ENCODE assay signal across 19 cellular contexts in the genomic region with DNA sequence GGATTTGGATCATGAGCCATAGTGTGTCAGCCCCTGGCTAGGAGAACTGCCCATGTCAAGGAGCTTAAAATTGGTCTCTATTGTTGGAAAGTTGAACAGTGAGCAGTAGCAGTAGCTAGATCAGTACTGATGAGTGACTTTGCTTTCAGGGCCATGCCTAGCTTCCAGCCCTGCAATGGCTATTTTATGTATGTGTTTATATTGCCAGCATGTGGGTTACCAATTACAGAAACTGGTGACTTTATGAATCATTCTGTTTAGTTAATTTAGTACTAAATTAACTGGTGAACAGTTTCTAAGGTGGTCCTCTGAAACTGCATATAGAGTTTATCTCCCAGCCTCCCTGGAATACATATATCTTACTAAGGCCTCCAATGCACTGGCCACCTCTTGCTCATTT.
"Had no signal": no experiment of that assay in that cellular context is flagged by ENCODE, and none has a peak within 500 bp of the region (broad histone marks: within the 10 kb centered on the region; RNA-seq: fewer than 3 reads in every experiment).

No MANE protein-coding gene starts in this region.

- H3K9me3 ChIP-seq: mucosa of descending colon, right atrium auricular region, sigmoid colon, testis, tibial nerve, upper lobe of right lung, vagina had no signal

- H3K4me1 ChIP-seq: foreskin keratinocyte, sigmoid colon, testis, vagina had no signal

- ATAC-seq: foreskin keratinocyte; mucosa of descending colon; naive thymus-derived CD8-positive, alpha-beta T cell; stimulated activated naive B cell treated with anti-CD40 and anti-IgM and Interleukin-4, amounts not matched to agents 10 μg/mL and 1 μg/mL and 100 μg/mL, for 72 hours; stimulated activated naive CD8-positive, alpha-beta T cell treated with anti-CD3 and anti-CD28 coated beads, Interleukin-15, amount 100 ng/mL, for 72 hours; upper lobe of right lung had no signal

- DNase-seq: erythroblast; foreskin keratinocyte; head of caudate nucleus; mammary epithelial cell; mucosa of descending colon; naive thymus-derived CD8-positive, alpha-beta T cell; posterior cingulate gyrus; sigmoid colon; stimulated activated CD4-positive, alpha-beta T cell treated with anti-CD3 and anti-CD28 coated beads, Interleukin-2, amount 100 ng/mL, for 24 hours; stimulated activated CD4-positive, alpha-beta T cell treated with anti-CD3 and anti-CD28 coated beads, Interleukin-4, amount 100 ng/mL, for 4 hours; stimulated activated naive B cell treated with anti-CD40 and anti-IgM and Interleukin-4, amounts not matched to agents 10 μg/mL and 1 μg/mL and 100 μg/mL, for 72 hours; stimulated activated naive CD8-positive, alpha-beta T cell treated with anti-CD3 and anti-CD28 coated beads, Interleukin-15, amount 100 ng/mL, for 72 hours; testis; upper lobe of right lung had no signal

- H3K4me2 ChIP-seq: hepatocyte had no signal

- H3K4me3 ChIP-seq: hepatocyte, mucosa of descending colon, right atrium auricular region, sigmoid colon, skin epidermis, testis, tibial nerve, upper lobe of right lung, vagina had no signal

- H2AFZ ChIP-seq: hepatocyte had no signal

- H3K36me3 ChIP-seq: right atrium auricular region, sigmoid colon, tibial nerve, upper lobe of right lung, vagina had no signal

- H3K27ac ChIP-seq: foreskin keratinocyte, hepatocyte, right atrium auricular region, sigmoid colon, skin epidermis, testis, tibial nerve, upper lobe of right lung, vagina had no signal

- H3K27me3 ChIP-seq: foreskin keratinocyte, hepatocyte, right atrium auricular region, sigmoid colon, testis, tibial nerve, upper lobe of right lung, vagina had no signal
